9 cellular contexts compared by ENCODE assay signal in genomic region chr1:17653728-17654351, GRCh38.
DNase-seq lines count a peak whose midpoint lies in the region; ATAC-seq and TF ChIP-seq lines count a peak whose summit lies in the region.
"Had no signal": no experiment of that assay in that cellular context is flagged by ENCODE, and none has a peak within 500 bp of the region (broad histone marks: within the 10 kb centered on the region; RNA-seq: fewer than 3 reads in every experiment).

No MANE protein-coding gene starts in this region.

- H3K9ac ChIP-seq in DND-41 (ENCODE audit: low read depth, low read length) = no peak overlapping the region

- H2AFZ ChIP-seq in DND-41 (ENCODE audit: low read depth, low read length) = no peak overlapping the region

- H3K4me3 ChIP-seq in DND-41 (ENCODE audit: low read depth in 1 of 2, low read length in 2 of 2) = no peak overlapping the region
- H3K4me3 ChIP-seq in mesodermal cell (ENCODE audit: extremely low read depth, insufficient read depth, low read length, poor library complexity, severe bottlenecking) = no peak overlapping the region
- no peak overlapping the region for H3K4me3 ChIP-seq in upper lobe of right lung
- H3K4me3 ChIP-seq: skin epidermis had no signal

- intact Hi-C loops in upper lobe of right lung (cut with DNase I) = no loop called here
- intact Hi-C loops in posterior vena cava (cut with DNase I) = no loop called here

- H3K27me3 ChIP-seq in DND-41 (ENCODE audit: insufficient read depth, low read length, poor library complexity) (no peaks in the 10 kb centered on the region), upper lobe of right lung (no peaks in the 10 kb centered on the region)

- H3K4me1 ChIP-seq in DND-41 (ENCODE audit: insufficient read depth, low read length) (no peaks in the 10 kb centered on the region), mesodermal cell (ENCODE audit: control insufficient read depth, insufficient read depth, low read length, poor library complexity, severe bottlenecking) (no peaks in the 10 kb centered on the region), upper lobe of right lung (no peaks in the 10 kb centered on the region)

- WGBS in mesodermal cell (ENCODE audit: insufficient coverage in 2 of 2), 2 experiments = 74 to 80% methylated on average over 5 to 8 of the region's 9 CpGs

- H3K79me2 ChIP-seq in DND-41 (ENCODE audit: insufficient read depth, low read length) = no peaks in the 10 kb centered on the region

- H3K27ac ChIP-seq in DND-41 (ENCODE audit: low read length) (no peak overlapping the region), mesodermal cell (ENCODE audit: low read depth, low read length, severe bottlenecking) (peak overlapping the region; percentile 62), upper lobe of right lung (no peak overlapping the region)

- H3K9me3 ChIP-seq in DND-41 (ENCODE audit: insufficient read depth, low read length, severe bottlenecking) (no peaks in the 10 kb centered on the region), mesodermal cell (ENCODE audit: control insufficient read depth, low read length) (no peaks in the 10 kb centered on the region), upper lobe of right lung (no peaks in the 10 kb centered on the region)

- H3K36me3 ChIP-seq in DND-41 (ENCODE audit: insufficient read depth, low read length) = no peaks in the 10 kb centered on the region
- H3K36me3 ChIP-seq in mesodermal cell (ENCODE audit: control insufficient read depth, insufficient read depth, low read length) = peaks cover 55% of the 10 kb centered on the region
- peaks cover 57% of the 10 kb centered on the region for H3K36me3 ChIP-seq in upper lobe of right lung

- H4K20me1 ChIP-seq in DND-41 (ENCODE audit: insufficient read depth, low read length) = peaks cover 11% of the 10 kb centered on the region

- TF ChIP-seq CTCF in DND-41 (IDR thresholded peaks at IDR 0.05; ENCODE audit: borderline replicate concordance, extremely low read depth, low read length, poor library complexity, severe bottlenecking) (peak; percentile 80), upper lobe of right lung (IDR thresholded peaks at IDR 0.05) (peak; percentile 53)

- DNase-seq in DND-41 = peak; percentile 37
- DNase-seq in HuH-7 (ENCODE audit: low spot score) = peak; percentile 73
- peak; percentile 56 for DNase-seq in SKM-1 treated with dmso at 0.1 percent for 144 hours (lab: John Stamatoyannopoulos, UW; ENCODE audit: unreplicated experiment)
- DNase-seq in dermis blood vessel endothelial cell = peak; percentile 64
- no peak for DNase-seq in upper lobe of right lung
- no peak for DNase-seq in NCI-H1048 (lab: John Stamatoyannopoulos, UW)
- DNase-seq in posterior vena cava (ENCODE audit: low spot score) = no peak

- no peak overlapping the region for H3K4me2 ChIP-seq in DND-41 (ENCODE audit: insufficient read depth, low read length)

- ATAC-seq in DND-41 (ENCODE audit: insufficient read depth, low read depth) = peak; percentile 69; the same call in 2 of the 3 replicates
- ATAC-seq in upper lobe of right lung = peak; percentile 45

Comparison
In these comparisons a context has a peak if more than half of its experiments do, and no peak if none do; other contexts are left out.
1. DNase-seq: peak in DND-41 (single experiment), HuH-7 (single experiment), SKM-1 treated with dmso at 0.1 percent for 144 hours (single experiment) and dermis blood vessel endothelial cell (single experiment); none in upper lobe of right lung (single experiment), NCI-H1048 (single experiment) and posterior vena cava (single experiment).